In the genomic region with DNA sequence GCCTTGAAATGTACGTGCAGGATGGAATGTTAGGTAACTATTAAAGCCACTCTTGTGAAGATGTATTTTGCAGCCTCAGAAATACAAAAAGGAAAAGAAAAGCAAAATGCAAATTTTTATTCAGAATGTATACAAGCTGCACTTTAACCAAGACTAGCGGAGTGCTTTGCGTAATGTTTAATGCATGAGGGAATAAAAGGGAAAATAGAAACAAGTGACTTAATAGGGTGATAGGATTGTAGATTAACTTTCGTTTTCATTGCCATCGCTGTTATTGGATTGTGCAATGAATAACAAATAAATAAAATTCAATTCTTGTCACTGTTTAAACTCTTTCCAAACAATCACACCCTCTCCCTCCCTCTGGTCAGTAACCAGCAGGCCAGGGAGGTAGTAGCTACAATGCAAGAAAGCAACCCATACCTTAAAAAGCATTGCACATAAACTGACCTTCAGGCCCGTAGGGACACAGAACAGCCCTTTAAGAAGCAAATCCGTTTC, we compare ENCODE assay signal across 8 cellular contexts. TPM values are rescaled to one million over a fixed set of nuclear protein-coding genes. Genes with fewer than 3 reads are reported as not detected.
DNase-seq lines count a peak whose midpoint lies in the region; ATAC-seq lines count a peak whose summit lies in the region.

No MANE protein-coding gene starts in this region.

- H3K4me1 Mint-ChIP-seq in naive thymus-derived CD8-positive, alpha-beta T cell, result peaks cover 16 to 44% (median 42%) of the 10 kb centered on the region in 4 donors

- POLR2A ChIA-PET in naive thymus-derived CD8-positive, alpha-beta T cell (lab: Charles Lee), result no interaction called here

- no peaks in the 10 kb centered on the region for H3K27me3 ChIP-seq in MG63

- H3K36me3 Mint-ChIP-seq in naive thymus-derived CD8-positive, alpha-beta T cell, result no peaks in the 10 kb centered on the region

- no peaks in the 10 kb centered on the region for H3K27me3 Mint-ChIP-seq in naive thymus-derived CD8-positive, alpha-beta T cell

- peak overlapping the region; percentile 89 to 99 (median 97) for H3K27ac Mint-ChIP-seq in naive thymus-derived CD8-positive, alpha-beta T cell

- no peak for DNase-seq in MG63
- no peak for DNase-seq in naive thymus-derived CD8-positive, alpha-beta T cell
- DNase-seq in NCI-H2081 treated with DMSO at 0.1 percent for 48 hours (lab: John Stamatoyannopoulos, UW), result no peak

- no peaks in the 10 kb centered on the region for H3K9me3 Mint-ChIP-seq in naive thymus-derived CD8-positive, alpha-beta T cell

- peaks cover 5% of the 10 kb centered on the region for H3K36me3 ChIP-seq in MG63

- no peaks in the 10 kb centered on the region for H3K9me3 ChIP-seq in MG63

- H3K4me3 Mint-ChIP-seq in naive thymus-derived CD8-positive, alpha-beta T cell, result peak overlapping the region; percentile 84 to 99 (median 94)

- no peak for ATAC-seq in naive thymus-derived CD8-positive, alpha-beta T cell
- no peak for ATAC-seq in HG03139 (IDR thresholded peaks at IDR 0.05; ENCODE audit: unreplicated experiment)
- no peak for ATAC-seq in GM18907 (IDR thresholded peaks at IDR 0.05; ENCODE audit: unreplicated experiment)
- ATAC-seq in GM19324 (IDR thresholded peaks at IDR 0.05; ENCODE audit: low FRiP score, unreplicated experiment), result no peak

- H3K4me3 ChIP-seq in GM08714 (ENCODE audit: low read length) (peak overlapping the region; percentile 99; the same call in 1 of the 2 replicates), MG63 (peak overlapping the region; percentile 84)

- peak overlapping the region; percentile 93 for H3K27ac ChIP-seq in cingulate gyrus (ENCODE audit: low read depth, low read length)

RNA-seq across cellular contexts. Expression of a gene that starts 0.6 kb away (rescaled TPM):
- 49.9 and 59.5 TPM in 2 replicates for total RNA-seq in MG63 (2014; rRNA removed; shearing (Covaris generic); ENCODE audit: low replicate concordance)
- total RNA-seq in naive thymus-derived CD8-positive, alpha-beta T cell, result 10 to 100 TPM; 52.9 to 55.9 TPM
- polyA plus RNA-seq in naive thymus-derived CD8-positive, alpha-beta T cell, result 10 to 100 TPM in 2 of 3 donors, 1 to 10 TPM in 1; 7.1 to 14.5 (median 10.0) TPM
